ENCODE assay signal across 8 cellular contexts in the genomic region with DNA sequence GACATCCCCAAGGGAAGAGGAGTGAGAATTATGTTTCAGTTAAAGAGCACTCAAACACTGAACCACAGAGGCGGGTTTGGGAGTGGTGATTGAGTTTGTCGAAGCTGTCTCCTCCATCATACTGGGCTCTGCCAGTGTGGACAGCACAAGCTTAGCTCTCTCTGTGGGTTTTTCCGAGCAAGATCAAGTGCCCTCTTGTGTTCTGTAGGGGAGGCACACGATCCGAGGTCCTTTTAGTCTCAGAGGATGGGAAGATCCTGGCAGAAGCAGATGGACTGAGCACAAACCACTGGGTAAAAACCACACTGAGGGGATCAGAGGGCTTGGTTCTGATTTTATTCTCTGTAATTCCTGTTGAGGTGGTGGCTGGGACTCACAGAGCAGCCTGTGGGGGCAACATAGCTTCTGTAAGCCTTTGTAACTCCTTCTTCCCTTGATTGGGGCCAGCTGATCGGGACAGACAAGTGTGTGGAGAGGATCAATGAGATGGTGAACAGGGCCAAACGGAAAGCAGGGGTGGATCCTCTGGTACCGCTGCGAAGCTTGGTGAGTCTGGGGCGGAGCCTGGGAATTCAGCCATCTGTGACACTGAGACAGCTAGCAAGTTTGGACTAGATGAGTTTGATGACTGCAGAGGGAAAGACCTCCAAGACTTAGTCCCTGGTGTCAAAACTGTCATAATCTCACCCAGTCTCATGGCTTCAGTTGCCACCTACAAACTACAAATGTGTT. TPM values are rescaled to one million over a fixed set of nuclear protein-coding genes. Genes with fewer than 3 reads are reported as not detected.
A peak's percentile ranks its signal among the peaks of the same experiment; 100 is the strongest.
DNase-seq lines count a peak whose midpoint lies in the region; ATAC-seq, FAIRE-seq and TF ChIP-seq lines count a peak whose summit lies in the region.

No MANE protein-coding gene starts in this region.

- H3K4ac ChIP-seq in H1 (replicated peaks; ENCODE audit: insufficient read length, low read depth, low read length): no peak overlapping the region

- H3K23ac ChIP-seq in H1 (ENCODE audit: insufficient read length): no peak overlapping the region

- H3K4me1 ChIP-seq in OCI-LY1 (ENCODE audit: insufficient read depth, low read length, severe bottlenecking): peaks cover 64% of the 10 kb centered on the region
- H3K4me1 ChIP-seq in H1 (replicated peaks in 1 of 4; ENCODE audit: control insufficient read depth in 3 of 4, insufficient read depth in 4 of 4, low read length in 3 of 4): peaks cover 0 to 6% (median 1%) of the 10 kb centered on the region in 4 experiments; a peak in 4 of 7 replicates
- peaks cover 22% of the 10 kb centered on the region for H3K4me1 ChIP-seq in osteoblast (ENCODE audit: insufficient read depth, low read length)
- peaks cover 0 to 30% of the 10 kb centered on the region in 2 donors for H3K4me1 ChIP-seq in right atrium auricular region

- TF ChIP-seq EP300 in H1 (IDR thresholded peaks at IDR 0.05; ENCODE audit: borderline replicate concordance in 1 of 2, low read depth in 2 of 2, low read length in 2 of 2): no peak

- H3K18ac ChIP-seq in H1 (ENCODE audit: extremely low read depth, low read length): no peak overlapping the region

- H3K27ac ChIP-seq in OCI-LY1 (ENCODE audit: low read depth, low read length, poor library complexity, severe bottlenecking) (peak overlapping the region; percentile 70), H1 (ENCODE audit: low read depth, low read length) (no peak overlapping the region), osteoblast (ENCODE audit: low read depth, low read length) (peak overlapping the region; percentile 97), right atrium auricular region (no peak overlapping the region)

- no peak overlapping the region for H2BK120ac ChIP-seq in H1 (replicated peaks; ENCODE audit: low read depth, low read length)

- no peak overlapping the region for H4K8ac ChIP-seq in H1 (ENCODE audit: extremely low read depth, insufficient read depth, low read length)

- 80% methylated on average over 10 of the region's 10 CpGs; no CpG with 5 or more reads in 1 of the 2 experiments for WGBS in H1 (ENCODE audit: extremely low coverage in 1 of 2, insufficient coverage in 1 of 2, insufficient read length in 1 of 2, insufficient replicate concordance in 2 of 2, low coverage in 1 of 2, low lambda C conversion rate in 2 of 2, missing lambda C conversion rate in 1 of 2), 2 experiments

- no peak overlapping the region for H2BK15ac ChIP-seq in H1 (ENCODE audit: low read length)

- no peak overlapping the region for H4K91ac ChIP-seq in H1 (replicated peaks; ENCODE audit: insufficient read length, low read length)

- H3K79me1 ChIP-seq in H1 (ENCODE audit: low read depth, low read length): peaks cover 3% of the 10 kb centered on the region; the same call in 1 of the 2 replicates

- H2BK5ac ChIP-seq in H1 (ENCODE audit: low read depth, low read length): no peak overlapping the region

- peak; percentile 15; the same call in 1 of the 2 replicates for TF ChIP-seq CTCF in GM12875 (IDR thresholded peaks at IDR 0.05; ENCODE audit: borderline replicate concordance, insufficient read depth, low read depth, low read length)
- TF ChIP-seq CTCF in OCI-LY1 (IDR thresholded peaks at IDR 0.05; ENCODE audit: low read length): peak; percentile 55
- TF ChIP-seq CTCF in H1 (IDR thresholded peaks at IDR 0.05; ENCODE audit: control extremely low read depth in 1 of 3, insufficient read depth in 1 of 3, low read depth in 1 of 3, low read length in 3 of 3): peak; percentile 33 to 72 (median 51); a peak in 3 of 4 replicates
- peak; percentile 51 for TF ChIP-seq CTCF in osteoblast (IDR thresholded peaks at IDR 0.05; ENCODE audit: extremely low read depth, low read depth, low read length)
- peak in 1 of 2 donors; percentile 17 for TF ChIP-seq CTCF in right atrium auricular region (IDR thresholded peaks at IDR 0.05)

- CTCF ChIA-PET in H1 (lab: Charles Lee; ENCODE audit: partially characterized antibody): interaction anchor here (0.6 to 7.7 kb wide), 26 partner anchors 9 to 603 kb away, joined by 3 to 100 read pairs (median 5); a partner anchor contains a TSS

- H3K23me2 ChIP-seq in H1 (ENCODE audit: low read depth, low read length): peaks cover 13% of the 10 kb centered on the region

- H3K4me2 ChIP-seq in OCI-LY1 (ENCODE audit: low read length) (peak overlapping the region; percentile 89), H1 (ENCODE audit: insufficient read depth in 1 of 2, low read depth in 2 of 2, low read length in 2 of 2) (peak overlapping the region in 1 of 2 experiments; percentile 88; a peak in 1 of 4 replicates), osteoblast (ENCODE audit: insufficient read depth, low read length) (peak overlapping the region; percentile 86)

- no peak for FAIRE-seq in H1 (lab: Jason Lieb, UNC)

- H3K36me3 ChIP-seq in OCI-LY1 (ENCODE audit: insufficient read depth, low read length): peaks cover 23% of the 10 kb centered on the region
- H3K36me3 ChIP-seq in H1 (ENCODE audit: control insufficient read depth in 2 of 4, insufficient read depth in 4 of 4, low read length in 3 of 4): peaks cover 5 to 13% (median 10%) of the 10 kb centered on the region in 4 experiments; a peak in 7 of 8 replicates
- H3K36me3 ChIP-seq in osteoblast (ENCODE audit: insufficient read depth, low read length): peaks cover 42% of the 10 kb centered on the region
- peaks cover 19% of the 10 kb centered on the region for H3K36me3 ChIP-seq in right atrium auricular region

- peak; percentile 63 for DNase-seq in AG08395 (ENCODE audit: low spot score)
- no peak for DNase-seq in H1 (ENCODE audit: low read depth in 1 of 2, low spot score in 2 of 2)
- DNase-seq in osteoblast (ENCODE audit: insufficient read length, low spot score, missing footprints): peak; percentile 92
- no peak for DNase-seq in right atrium auricular region (ENCODE audit: low spot score)

- no peak for TF ChIP-seq POLR2A in H1 (IDR thresholded peaks at IDR 0.05; ENCODE audit: control extremely low read depth in 1 of 2, low read depth in 2 of 2, low read length in 2 of 2)

- peak overlapping the region; percentile 95 for H3K9ac ChIP-seq in OCI-LY1 (ENCODE audit: low read length)
- no peak overlapping the region; a peak in 1 of 7 replicates for H3K9ac ChIP-seq in H1 (replicated peaks in 1 of 4; ENCODE audit: extremely low read depth in 1 of 4, low read depth in 3 of 4, low read length in 3 of 4)

- TF ChIP-seq RAD21 in H1 (IDR thresholded peaks at IDR 0.05 in 1 of 2, conservative IDR thresholded peaks at IDR 0.05 in 1 of 2; ENCODE audit: low read depth in 2 of 2, low read length in 2 of 2): peak; percentile 45 to 54

- H3K14ac ChIP-seq in H1 (ENCODE audit: insufficient read length): no peak overlapping the region

- no peak overlapping the region for H2BK12ac ChIP-seq in H1 (ENCODE audit: low read depth, low read length)

- ATAC-seq in HG02642 (IDR thresholded peaks at IDR 0.05; ENCODE audit: poor library complexity, unreplicated experiment) (no peak), HG03139 (IDR thresholded peaks at IDR 0.05; ENCODE audit: unreplicated experiment) (no peak)

- H4K5ac ChIP-seq in H1 (ENCODE audit: insufficient read length, low read depth, low read length): no peak overlapping the region

- H3F3A ChIP-seq in OCI-LY1 (ENCODE audit: insufficient read depth, low read length): peaks cover 4% of the 10 kb centered on the region; the same call in 1 of the 2 replicates

- H2AFZ ChIP-seq in OCI-LY1 (ENCODE audit: low read length) (no peak overlapping the region), H1 (ENCODE audit: low read length) (no peak overlapping the region), osteoblast (ENCODE audit: low read length) (no peak overlapping the region)

- H2AK5ac ChIP-seq in H1 (ENCODE audit: low read depth, low read length): no peak overlapping the region

- H3K56ac ChIP-seq in H1 (replicated peaks; ENCODE audit: insufficient read length, low read depth, low read length): no peak overlapping the region

- no peak overlapping the region for H2BK20ac ChIP-seq in H1 (ENCODE audit: low read length)

- H3K9me2 ChIP-seq in OCI-LY1 (ENCODE audit: low read depth, low read length): no peaks in the 10 kb centered on the region

- H3K4me3 ChIP-seq in GM12875 (ENCODE audit: low read depth, low read length): no peak overlapping the region
- peak overlapping the region; percentile 73 for H3K4me3 ChIP-seq in OCI-LY1 (ENCODE audit: low read depth, low read length, poor library complexity, severe bottlenecking)
- no peak overlapping the region for H3K4me3 ChIP-seq in H1 (ENCODE audit: extremely low read depth in 1 of 4, insufficient read depth in 2 of 4, low read depth in 3 of 4, low read length in 4 of 4)
- H3K4me3 ChIP-seq in osteoblast (ENCODE audit: insufficient read depth, low read length): peak overlapping the region; percentile 96
- H3K4me3 ChIP-seq in right atrium auricular region: no peak overlapping the region

- H3K27me3 ChIP-seq in OCI-LY1 (ENCODE audit: insufficient read depth, low read length): no peaks in the 10 kb centered on the region
- H3K27me3 ChIP-seq in H1 (replicated peaks in 1 of 4; ENCODE audit: control insufficient read depth in 3 of 4, extremely low read depth in 1 of 4, insufficient read depth in 3 of 4, low read length in 3 of 4): no peaks in the 10 kb centered on the region
- H3K27me3 ChIP-seq in osteoblast (ENCODE audit: insufficient read depth, low read length): no peaks in the 10 kb centered on the region
- no peaks in the 10 kb centered on the region for H3K27me3 ChIP-seq in right atrium auricular region

- H4K20me1 ChIP-seq in OCI-LY1 (ENCODE audit: insufficient read depth, low read length) (no peaks in the 10 kb centered on the region), H1 (replicated peaks in 1 of 2; ENCODE audit: control insufficient read depth in 1 of 2, insufficient read depth in 2 of 2, low read length in 2 of 2) (peaks cover 0 to 5% of the 10 kb centered on the region in 2 experiments), osteoblast (ENCODE audit: insufficient read depth, low read length) (peaks cover 42% of the 10 kb centered on the region)

- H3K79me2 ChIP-seq in OCI-LY1 (ENCODE audit: insufficient read depth, low read length) (no peaks in the 10 kb centered on the region), H1 (ENCODE audit: control insufficient read depth in 1 of 2, insufficient read depth in 2 of 2, low read length in 2 of 2) (peaks cover 3 to 23% of the 10 kb centered on the region in 2 experiments; a peak in 3 of 4 replicates), osteoblast (ENCODE audit: insufficient read depth, low read length) (peaks cover 65% of the 10 kb centered on the region)

- POLR2A ChIA-PET in H1 (lab: Charles Lee; ENCODE audit: partially characterized antibody): interaction anchor here (0.8 to 3.6 kb wide), 6 partner anchors 11 to 244 kb away, joined by 3 to 19 read pairs (median 4); a partner anchor contains a TSS

- H3K9me3 ChIP-seq in OCI-LY1 (ENCODE audit: low read length): no peaks in the 10 kb centered on the region
- H3K9me3 ChIP-seq in H1 (ENCODE audit: insufficient read depth in 2 of 2, low read depth in 1 of 2, low read length in 1 of 2): no peaks in the 10 kb centered on the region
- H3K9me3 ChIP-seq in osteoblast (ENCODE audit: low read depth, low read length): no peaks in the 10 kb centered on the region
- no peaks in the 10 kb centered on the region for H3K9me3 ChIP-seq in right atrium auricular region

RNA-seq across cellular contexts. Expression of a gene that starts 2.0 kb away (rescaled TPM):
- total RNA-seq in H1 (2021; fragmentation: NEBNext Ultra II Directional; extraction: Animal tissue kit (Norgen Biotek cat#: 25700)): 59.9 and 62.2 TPM in 2 replicates
- 57.9 and 67.8 TPM in 2 replicates for polyA plus RNA-seq in H1 (2011; rRNA removed)
- polyA plus RNA-seq in H1 (2011; cell fraction: cytosol; rRNA removed): 63.9 TPM
- 75.4 TPM for polyA plus RNA-seq in H1 (2011; cell fraction: nucleus; rRNA removed)
- polyA plus RNA-seq in H1 (2012, experiment 1 of 2): 53.2 to 66.3 TPM (median 60.8 TPM) in 4 replicates
- polyA plus RNA-seq in H1 (2012, experiment 2 of 2): 36.9 TPM
- 68.3 TPM for polyA plus RNA-seq in H1 (2013, experiment 1 of 2)
- polyA plus RNA-seq in H1 (2013, experiment 2 of 2): 67.6 TPM
- polyA minus RNA-seq in H1 (2011; rRNA and poly(A)+ RNA removed): 26.1 and 42.8 TPM in 2 replicates
- polyA minus RNA-seq in H1 (2011; cell fraction: cytosol; rRNA and poly(A)+ RNA removed): 21.1 TPM
- polyA minus RNA-seq in H1 (2011; cell fraction: nucleus; rRNA and poly(A)+ RNA removed): 40.8 TPM
- total RNA-seq in osteoblast (56.9 and 57.2 TPM in 2 replicates), right atrium auricular region (10 to 100 TPM; 30.4 to 45.5 TPM)

RNA-seq across cellular contexts. Expression of a gene that starts 59.6 kb away (rescaled TPM):
- 14.1 and 15.5 TPM in 2 replicates for total RNA-seq in H1 (2021; fragmentation: NEBNext Ultra II Directional; extraction: Animal tissue kit (Norgen Biotek cat#: 25700))
- polyA plus RNA-seq in H1 (2011; rRNA removed): 6.5 and 7.3 TPM in 2 replicates
- polyA plus RNA-seq in H1 (2011; cell fraction: cytosol; rRNA removed): 10.7 TPM
- polyA plus RNA-seq in H1 (2011; cell fraction: nucleus; rRNA removed): 10.2 TPM
- polyA plus RNA-seq in H1 (2012, experiment 1 of 2): 11.5 to 20.4 TPM (median 12.3 TPM) in 4 replicates
- polyA plus RNA-seq in H1 (2012, experiment 2 of 2): 7.1 TPM
- polyA plus RNA-seq in H1 (2013, experiment 1 of 2): 15.2 TPM
- polyA plus RNA-seq in H1 (2013, experiment 2 of 2): 14.7 TPM
- 3.6 and 5.9 TPM in 2 replicates for polyA minus RNA-seq in H1 (2011; rRNA and poly(A)+ RNA removed)
- 5.8 TPM for polyA minus RNA-seq in H1 (2011; cell fraction: cytosol; rRNA and poly(A)+ RNA removed)
- polyA minus RNA-seq in H1 (2011; cell fraction: nucleus; rRNA and poly(A)+ RNA removed): 10.0 TPM
- total RNA-seq in osteoblast: 21.4 and 24.2 TPM in 2 replicates
- 10 to 100 TPM; 17.2 to 27.5 TPM for total RNA-seq in right atrium auricular region

RNA-seq across cellular contexts. Expression of a gene that starts 60.0 kb away (rescaled TPM):
- total RNA-seq in H1 (2021; fragmentation: NEBNext Ultra II Directional; extraction: Animal tissue kit (Norgen Biotek cat#: 25700)): 39.1 and 42.8 TPM in 2 replicates
- polyA plus RNA-seq in H1 (2011; rRNA removed): 4.0 and 4.5 TPM in 2 replicates
- 15.0 TPM for polyA plus RNA-seq in H1 (2011; cell fraction: cytosol; rRNA removed)
- 5.1 TPM for polyA plus RNA-seq in H1 (2011; cell fraction: nucleus; rRNA removed)
- polyA plus RNA-seq in H1 (2012, experiment 1 of 2): 13.8 to 32.5 TPM (median 16.9 TPM) in 4 replicates
- polyA plus RNA-seq in H1 (2012, experiment 2 of 2): 2.8 TPM
- 44.7 TPM for polyA plus RNA-seq in H1 (2013, experiment 1 of 2)
- polyA plus RNA-seq in H1 (2013, experiment 2 of 2): 43.6 TPM
- 4.1 and 4.6 TPM in 2 replicates for polyA minus RNA-seq in H1 (2011; rRNA and poly(A)+ RNA removed)
- polyA minus RNA-seq in H1 (2011; cell fraction: cytosol; rRNA and poly(A)+ RNA removed): 9.7 TPM
- polyA minus RNA-seq in H1 (2011; cell fraction: nucleus; rRNA and poly(A)+ RNA removed): 13.5 TPM
- total RNA-seq in osteoblast: 15.0 and 17.0 TPM in 2 replicates
- 10 to 100 TPM; 14.0 to 17.3 TPM for total RNA-seq in right atrium auricular region

Comparison
In these comparisons a context has a peak if more than half of its experiments do, and no peak if none do; other contexts are left out.
1. DNase-seq: peak in AG08395 (single experiment) and osteoblast (single experiment); none in H1 (0 of 2) and right atrium auricular region (single experiment).
2. H3K4me3 ChIP-seq: peak in OCI-LY1 (single experiment) and osteoblast (single experiment); none in GM12875 (single experiment), H1 (0 of 4) and right atrium auricular region (0 of 2).
3. H3K27ac ChIP-seq: peak in OCI-LY1 (single experiment) and osteoblast (single experiment); none in H1 (single experiment) and right atrium auricular region (0 of 2).